Comparison of ENCODE assay signal across 7 cellular contexts in genomic region chr10:54866666-54867065, GRCh38.
"Had no signal": no experiment of that assay in that cellular context is flagged by ENCODE, and none has a peak within 500 bp of the region (broad histone marks: within the 10 kb centered on the region; RNA-seq: fewer than 3 reads in every experiment).

No MANE protein-coding gene starts in this region.

- H3K4me1 ChIP-seq: HAP-1 had no signal

- H3K27ac ChIP-seq: GM23248, HL-60 had no signal

- ATAC-seq: HCT116 had no signal

- H3K9me3 ChIP-seq: HAP-1 had no signal

- H3K36me3 ChIP-seq: HAP-1 had no signal

- DNase-seq: GM23248, GOT3, H7, HFFc6 had no signal

- H3K4me3 ChIP-seq: GM23248, HAP-1 had no signal
